ENCODE assay signal across 30 cellular contexts in the genomic region with DNA sequence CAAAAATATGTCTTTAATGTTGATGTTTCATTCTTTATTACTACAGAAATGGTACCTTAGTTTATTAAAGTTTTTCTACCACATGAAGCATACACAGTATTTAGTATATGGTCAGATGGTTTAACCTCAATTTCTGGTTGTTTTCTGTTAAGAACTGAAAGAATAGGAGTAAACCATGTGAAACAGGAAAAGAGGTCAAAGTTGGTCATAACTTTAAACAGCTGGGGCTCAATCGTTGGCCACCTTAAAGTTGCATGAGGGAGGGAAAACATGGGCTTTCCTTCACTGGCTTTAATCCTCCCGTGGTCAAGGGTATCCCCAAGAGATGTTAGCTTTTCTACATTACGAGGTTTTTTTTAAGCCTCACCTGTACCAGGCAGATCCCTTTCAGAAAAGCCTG.
"Had no signal": no experiment of that assay in that cellular context is flagged by ENCODE, and none has a peak within 500 bp of the region (broad histone marks: within the 10 kb centered on the region; RNA-seq: fewer than 3 reads in every experiment).

No MANE protein-coding gene starts in this region.

- H3K36me3 ChIP-seq: left ventricle myocardium inferior, pancreas, prostate gland, stomach, suprapubic skin, thoracic aorta, tibial artery, upper lobe of right lung had no signal

- H3K27ac Mint-ChIP-seq: immature natural killer cell; mesothelial cell of epicardium; naive thymus-derived CD8-positive, alpha-beta T cell; nephron; stimulated activated naive B cell treated with anti-CD40 and anti-IgM and Interleukin-4, amounts not matched to agents 10 μg/mL and 1 μg/mL and 100 μg/mL, for 72 hours had no signal

- DNase-seq: hypothalamus; immature natural killer cell; islet precursor cell; left ventricle myocardium inferior; mesendoderm; naive thymus-derived CD8-positive, alpha-beta T cell; nucleus accumbens; pancreas; posterior cingulate gyrus; retina; right cardiac atrium; stimulated activated CD4-positive, alpha-beta T cell treated with anti-CD3 and anti-CD28 coated beads, Interleukin-12 subunit alpha, Interleukin-12 subunit beta, amount 100 ng/mL, for 4 hours; stimulated activated CD4-positive, alpha-beta T cell treated with anti-CD3 and anti-CD28 coated beads, Interleukin-15, amount 100 ng/mL, for 24 hours; stimulated activated CD4-positive, alpha-beta T cell treated with anti-CD3 and anti-CD28 coated beads, Interleukin-2, amount 100 ng/mL, for 24 hours; stimulated activated CD4-positive, alpha-beta T cell treated with anti-CD3 and anti-CD28 coated beads, Interleukin-4, amount 100 ng/mL, for 1 hour; stimulated activated naive B cell treated with anti-CD40 and anti-IgM and Interleukin-4, amounts not matched to agents 10 μg/mL and 1 μg/mL and 100 μg/mL, for 72 hours; stimulated activated naive CD8-positive, alpha-beta T cell treated with anti-CD3 and anti-CD28 coated beads, Interleukin-15, Interleukin-2, amounts not matched to agents 100 U/mL and 50 U/mL, for 24 hours; stomach; tibial artery; trophoblast cell; upper lobe of right lung had no signal

- H3K4me3 Mint-ChIP-seq: immature natural killer cell; mesothelial cell of epicardium; naive thymus-derived CD8-positive, alpha-beta T cell; nephron; neural crest cell; stimulated activated naive B cell treated with anti-CD40 and anti-IgM and Interleukin-4, amounts not matched to agents 10 μg/mL and 1 μg/mL and 100 μg/mL, for 72 hours had no signal

- H3K27ac ChIP-seq: pancreas, prostate gland, skin epidermis, stomach, suprapubic skin, thoracic aorta, tibial artery, upper lobe of right lung had no signal

- H3K4me1 Mint-ChIP-seq: immature natural killer cell; naive thymus-derived CD8-positive, alpha-beta T cell; stimulated activated naive B cell treated with anti-CD40 and anti-IgM and Interleukin-4, amounts not matched to agents 10 μg/mL and 1 μg/mL and 100 μg/mL, for 72 hours had no signal

- H3K4me1 ChIP-seq: pancreas, prostate gland, stomach, tibial artery, upper lobe of right lung had no signal

- H3K27me3 ChIP-seq: pancreas, stomach, suprapubic skin, tibial artery, upper lobe of right lung had no signal

- H3K9me3 ChIP-seq: left ventricle myocardium inferior, pancreas, prostate gland, stomach, suprapubic skin, thoracic aorta, tibial artery, upper lobe of right lung had no signal

- H3K27me3 Mint-ChIP-seq: stimulated activated naive B cell treated with anti-CD40 and anti-IgM and Interleukin-4, amounts not matched to agents 10 μg/mL and 1 μg/mL and 100 μg/mL, for 72 hours had no signal

- H3K36me3 Mint-ChIP-seq: immature natural killer cell; naive thymus-derived CD8-positive, alpha-beta T cell; stimulated activated naive B cell treated with anti-CD40 and anti-IgM and Interleukin-4, amounts not matched to agents 10 μg/mL and 1 μg/mL and 100 μg/mL, for 72 hours had no signal

- ATAC-seq: naive thymus-derived CD8-positive, alpha-beta T cell; pancreas; right cardiac atrium; sciatic nerve; stimulated activated naive B cell treated with anti-CD40 and anti-IgM and Interleukin-4, amounts not matched to agents 10 μg/mL and 1 μg/mL and 100 μg/mL, for 72 hours; stimulated activated naive CD8-positive, alpha-beta T cell treated with anti-CD3 and anti-CD28 coated beads, Interleukin-15, Interleukin-2, amounts not matched to agents 100 U/mL and 50 U/mL, for 24 hours; upper lobe of right lung had no signal

- H3K4me3 ChIP-seq: left ventricle myocardium inferior, lung, pancreas, prostate gland, skin epidermis, stomach, suprapubic skin, thoracic aorta, tibial artery, upper lobe of right lung had no signal
